In genomic region chr4:153781717-153782416, GRCh38 we compare ENCODE assay signal across 17 cellular contexts. TPM values are rescaled to one million over a fixed set of nuclear protein-coding genes. Genes with fewer than 3 reads are reported as not detected.
DNase-seq lines count a peak whose midpoint lies in the region; ATAC-seq, FAIRE-seq and TF ChIP-seq lines count a peak whose summit lies in the region.
"Had no signal": no experiment of that assay in that cellular context is flagged by ENCODE, and none has a peak within 500 bp of the region (broad histone marks: within the 10 kb centered on the region; RNA-seq: fewer than 3 reads in every experiment).

No MANE protein-coding gene starts in this region.

- 77% methylated on average over 6 of the region's 6 CpGs; no CpG with 5 or more reads in 1 of the 2 experiments for WGBS in H1 (ENCODE audit: extremely low coverage in 1 of 2, insufficient coverage in 1 of 2, insufficient read length in 1 of 2, insufficient replicate concordance in 2 of 2, low coverage in 1 of 2, low lambda C conversion rate in 2 of 2, missing lambda C conversion rate in 1 of 2), 2 experiments

- no peak overlapping the region for H3K23ac ChIP-seq in H1 (ENCODE audit: insufficient read length)

- POLR2A ChIA-PET in H1 (lab: Charles Lee; ENCODE audit: partially characterized antibody) = interaction anchor here (0.9 to 3.6 kb wide), 11 partner anchors 9 to 270 kb away, joined by 3 to 77 read pairs (median 4); partner anchors contain the start of gene SFRP2

- H4K91ac ChIP-seq in H1 (replicated peaks; ENCODE audit: insufficient read length, low read length) = no peak overlapping the region

- CTCF ChIA-PET in H1 (lab: Charles Lee; ENCODE audit: partially characterized antibody) = interaction anchor here (0.6 to 5.8 kb wide), 12 partner anchors 10 to 632 kb away, joined by 3 to 48 read pairs (median 4); no protein-coding TSS in a partner anchor

- H3K4me1 ChIP-seq in H1 (replicated peaks in 1 of 4; ENCODE audit: control insufficient read depth in 3 of 4, insufficient read depth in 4 of 4, low read length in 3 of 4) (peaks cover 0 to 15% (median 8%) of the 10 kb centered on the region in 4 experiments; a peak in 4 of 7 replicates), osteoblast (ENCODE audit: insufficient read depth, low read length) (no peaks in the 10 kb centered on the region)
- H3K4me1 ChIP-seq: SJCRH30 had no signal

- TF ChIP-seq RAD21 in H1 (IDR thresholded peaks at IDR 0.05 in 1 of 2, conservative IDR thresholded peaks at IDR 0.05 in 1 of 2; ENCODE audit: low read depth in 2 of 2, low read length in 2 of 2) = peak; percentile 12 to 17; a peak in 2 of 4 replicates

- no peak overlapping the region for H4K8ac ChIP-seq in H1 (ENCODE audit: extremely low read depth, insufficient read depth, low read length)

- no peak overlapping the region for H3K18ac ChIP-seq in H1 (ENCODE audit: extremely low read depth, low read length)

- no peak for TF ChIP-seq POLR2A in H1 (IDR thresholded peaks at IDR 0.05; ENCODE audit: control extremely low read depth in 1 of 2, low read depth in 2 of 2, low read length in 2 of 2)

- H4K20me1 ChIP-seq in H1 (replicated peaks in 1 of 2; ENCODE audit: control insufficient read depth in 1 of 2, insufficient read depth in 2 of 2, low read length in 2 of 2) (peaks cover 6 to 22% of the 10 kb centered on the region in 2 experiments), osteoblast (ENCODE audit: insufficient read depth, low read length) (no peaks in the 10 kb centered on the region)

- peak; percentile 69 for FAIRE-seq in H1 (lab: Jason Lieb, UNC)

- TF ChIP-seq CTCF in GM10266 (IDR thresholded peaks at IDR 0.05; ENCODE audit: control insufficient read depth, insufficient read depth, low read depth, missing control alignments) (no peak), H1 (IDR thresholded peaks at IDR 0.05; ENCODE audit: control extremely low read depth in 1 of 3, insufficient read depth in 1 of 3, low read depth in 1 of 3, low read length in 3 of 3) (peak in 2 of 3 experiments; percentile 28 to 43; a peak in 2 of 4 replicates), osteoblast (IDR thresholded peaks at IDR 0.05; ENCODE audit: extremely low read depth, low read depth, low read length) (no peak)

- H2BK15ac ChIP-seq in H1 (ENCODE audit: low read length) = no peak overlapping the region

- H3K4ac ChIP-seq in H1 (replicated peaks; ENCODE audit: insufficient read length, low read depth, low read length) = no peak overlapping the region

- no peak overlapping the region for H2BK5ac ChIP-seq in H1 (ENCODE audit: low read depth, low read length)

- H3K36me3 ChIP-seq in H1 (ENCODE audit: control insufficient read depth in 2 of 4, insufficient read depth in 4 of 4, low read length in 3 of 4) (peaks cover 8 to 53% (median 37%) of the 10 kb centered on the region in 4 experiments), osteoblast (ENCODE audit: insufficient read depth, low read length) (no peaks in the 10 kb centered on the region)
- H3K36me3 ChIP-seq: cardiac muscle cell, neutrophil, SJCRH30 had no signal

- no peak overlapping the region for H3K56ac ChIP-seq in H1 (replicated peaks; ENCODE audit: insufficient read length, low read depth, low read length)

- H3K27me3 ChIP-seq in H1 (replicated peaks in 1 of 4; ENCODE audit: control insufficient read depth in 3 of 4, extremely low read depth in 1 of 4, insufficient read depth in 3 of 4, low read length in 3 of 4) = no peaks in the 10 kb centered on the region
- no peaks in the 10 kb centered on the region for H3K27me3 ChIP-seq in osteoblast (ENCODE audit: insufficient read depth, low read length)
- H3K27me3 ChIP-seq: SJCRH30 had no signal

- H3K4me2 ChIP-seq in H1 (ENCODE audit: insufficient read depth in 1 of 2, low read depth in 2 of 2, low read length in 2 of 2) (peak overlapping the region in 1 of 2 experiments; percentile 39; a peak in 1 of 4 replicates), osteoblast (ENCODE audit: insufficient read depth, low read length) (no peak overlapping the region)

- TF ChIP-seq EP300 in H1 (IDR thresholded peaks at IDR 0.05; ENCODE audit: borderline replicate concordance in 1 of 2, low read depth in 2 of 2, low read length in 2 of 2) = no peak

- H3K4me3 ChIP-seq in H1 (ENCODE audit: extremely low read depth in 1 of 4, insufficient read depth in 2 of 4, low read depth in 3 of 4, low read length in 4 of 4) = no peak overlapping the region
- H3K4me3 ChIP-seq in osteoblast (ENCODE audit: insufficient read depth, low read length) = no peak overlapping the region
- H3K4me3 ChIP-seq: cardiac muscle cell, SJCRH30 had no signal

- peak overlapping the region; percentile 33 for H3K27ac ChIP-seq in H1 (ENCODE audit: low read depth, low read length)
- no peak overlapping the region for H3K27ac ChIP-seq in osteoblast (ENCODE audit: low read depth, low read length)
- H3K27ac ChIP-seq: cardiac muscle cell, neutrophil, SJCRH30 had no signal

- no peak for ATAC-seq in HG03521 (IDR thresholded peaks at IDR 0.05; ENCODE audit: unreplicated experiment)
- ATAC-seq: left cardiac atrium; stimulated activated memory B cell treated with anti-CD40 and anti-IgM and Interleukin-4, amounts not matched to agents 10 μg/mL and 1 μg/mL and 100 μg/mL, for 72 hours had no signal

- H3K9ac ChIP-seq in H1 (replicated peaks in 1 of 4; ENCODE audit: extremely low read depth in 1 of 4, low read depth in 3 of 4, low read length in 3 of 4) = no peak overlapping the region

- DNase-seq in GM10266 (ENCODE audit: extremely low spot score) (peak; percentile 2), MV-4-11 (lab: John Stamatoyannopoulos, UW) (peak; percentile 74), H1 (ENCODE audit: low read depth in 1 of 2, low spot score in 2 of 2) (no peak), osteoblast (ENCODE audit: insufficient read length, low spot score, missing footprints) (peak; percentile 75), GM19238 (ENCODE audit: insufficient read length, low spot score) (no peak), KG1 (lab: John Stamatoyannopoulos, UW) (no peak), midbrain (lab: John Stamatoyannopoulos, UW) (no peak)
- DNase-seq: activated CD4-positive, CD25-positive, alpha-beta regulatory T cell; foreskin melanocyte; left cardiac atrium; NCI-H1105 treated with DMSO at 0.1 percent for 48 hours; NCI-H69; SJCRH30 had no signal

- no peak overlapping the region for H2AK5ac ChIP-seq in H1 (ENCODE audit: low read depth, low read length)

- no peak overlapping the region for H2BK120ac ChIP-seq in H1 (replicated peaks; ENCODE audit: low read depth, low read length)

- H3K9me3 ChIP-seq in H1 (ENCODE audit: insufficient read depth in 2 of 2, low read depth in 1 of 2, low read length in 1 of 2) (0 out of 4 replicates have a peak, but pooled peaks cover 0 to 3% of the 10 kb centered on the region in 2 experiments), osteoblast (ENCODE audit: low read depth, low read length) (no peaks in the 10 kb centered on the region)
- H3K9me3 ChIP-seq: neutrophil, SJCRH30 had no signal

- H3K79me2 ChIP-seq in H1 (ENCODE audit: control insufficient read depth in 1 of 2, insufficient read depth in 2 of 2, low read length in 2 of 2) (peaks cover 3 to 35% of the 10 kb centered on the region in 2 experiments; a peak in 2 of 4 replicates), osteoblast (ENCODE audit: insufficient read depth, low read length) (no peaks in the 10 kb centered on the region)

- no peak overlapping the region for H2AFZ ChIP-seq in H1 (ENCODE audit: low read length)
- H2AFZ ChIP-seq in osteoblast (ENCODE audit: low read length) = no peak overlapping the region

- H3K14ac ChIP-seq in H1 (ENCODE audit: insufficient read length) = no peak overlapping the region

- H4K5ac ChIP-seq in H1 (ENCODE audit: insufficient read length, low read depth, low read length) = no peak overlapping the region

- H2BK12ac ChIP-seq in H1 (ENCODE audit: low read depth, low read length) = no peak overlapping the region

- H3K79me1 ChIP-seq in H1 (ENCODE audit: low read depth, low read length) = no peaks in the 10 kb centered on the region

- peaks cover 3% of the 10 kb centered on the region; the same call in 1 of the 2 replicates for H3K23me2 ChIP-seq in H1 (ENCODE audit: low read depth, low read length)

- H2BK20ac ChIP-seq in H1 (ENCODE audit: low read length) = no peak overlapping the region

TF ChIP-seq in H1, 55 proteins besides CTCF, POLR2A, EP300 and RAD21 (continues in another document):
- no peak for TF ChIP-seq KDM1A (IDR thresholded peaks at IDR 0.05; ENCODE audit: borderline replicate concordance, low read length)
- TF ChIP-seq SIX5 (IDR thresholded peaks at IDR 0.05; ENCODE audit: low read depth, low read length) = no peak
- no peak for TF ChIP-seq GABPA (IDR thresholded peaks at IDR 0.05; ENCODE audit: borderline replicate concordance, insufficient read depth, low read length)
- TF ChIP-seq GTF2F1 (IDR thresholded peaks at IDR 0.05; ENCODE audit: borderline replicate concordance, low read depth, low read length) = no peak
- no peak for TF ChIP-seq KDM4A (IDR thresholded peaks at IDR 0.05; ENCODE audit: low read depth, low read length, severe bottlenecking)
- no peak for TF ChIP-seq RNF2 (IDR thresholded peaks at IDR 0.05; ENCODE audit: borderline replicate concordance, low read depth, low read length, missing control alignments, poor library complexity, severe bottlenecking)
- TF ChIP-seq EZH2 (IDR thresholded peaks at IDR 0.05; ENCODE audit: low read depth, low read length, severe bottlenecking) = no peak
- TF ChIP-seq NRF1 (IDR thresholded peaks at IDR 0.05; ENCODE audit: low read depth, low read length) = no peak

RNA-seq across cellular contexts. Expression of gene SFRP2, which starts 7.0 kb away (rescaled TPM):
- total RNA-seq in H1 (2021; fragmentation: NEBNext Ultra II Directional; extraction: Animal tissue kit (Norgen Biotek cat#: 25700)) = 342 and 354 TPM in 2 replicates
- polyA plus RNA-seq in H1 (2011; rRNA removed) = 108 and 177 TPM in 2 replicates
- 73.3 TPM for polyA plus RNA-seq in H1 (2011; cell fraction: cytosol; rRNA removed)
- 124 TPM for polyA plus RNA-seq in H1 (2011; cell fraction: nucleus; rRNA removed)
- polyA plus RNA-seq in H1 (2012, experiment 1 of 2) = 338 to 388 TPM (median 363 TPM) in 4 replicates
- 372 TPM for polyA plus RNA-seq in H1 (2012, experiment 2 of 2)
- polyA plus RNA-seq in H1 (2013, experiment 1 of 2) = 748 TPM
- 812 TPM for polyA plus RNA-seq in H1 (2013, experiment 2 of 2)
- polyA minus RNA-seq in H1 (2011; rRNA and poly(A)+ RNA removed) = 54.6 and 56.4 TPM in 2 replicates
- 119 TPM for polyA minus RNA-seq in H1 (2011; cell fraction: cytosol; rRNA and poly(A)+ RNA removed)
- polyA minus RNA-seq in H1 (2011; cell fraction: nucleus; rRNA and poly(A)+ RNA removed) = 63.1 TPM
- 0.29 TPM in 1 of 2 replicates, not detected in the other for total RNA-seq in osteoblast
- total RNA-seq: SJCRH30 had no signal

RNA-seq across cellular contexts. Expression of gene RNF175, which starts 22.0 kb away (rescaled TPM):
- total RNA-seq in H1 (2021; fragmentation: NEBNext Ultra II Directional; extraction: Animal tissue kit (Norgen Biotek cat#: 25700)) = 7.3 and 7.9 TPM in 2 replicates
- 4.7 and 9.8 TPM in 2 replicates for polyA plus RNA-seq in H1 (2011; rRNA removed)
- polyA plus RNA-seq in H1 (2011; cell fraction: cytosol; rRNA removed) = 7.9 TPM
- polyA plus RNA-seq in H1 (2011; cell fraction: nucleus; rRNA removed) = 8.2 TPM
- 7.0 to 11.4 TPM (median 7.5 TPM) in 4 replicates for polyA plus RNA-seq in H1 (2012, experiment 1 of 2)
- polyA plus RNA-seq in H1 (2012, experiment 2 of 2) = 3.4 TPM
- polyA plus RNA-seq in H1 (2013, experiment 1 of 2) = 5.1 TPM
- polyA plus RNA-seq in H1 (2013, experiment 2 of 2) = 4.8 TPM
- polyA minus RNA-seq in H1 (2011; rRNA and poly(A)+ RNA removed) = 17.9 and 20.3 TPM in 2 replicates
- polyA minus RNA-seq in H1 (2011; cell fraction: cytosol; rRNA and poly(A)+ RNA removed) = 7.5 TPM
- polyA minus RNA-seq in H1 (2011; cell fraction: nucleus; rRNA and poly(A)+ RNA removed) = 29.8 TPM
- under 0.01 TPM in 2 replicates for total RNA-seq in osteoblast
- total RNA-seq: SJCRH30 had no signal

Comparison
In these comparisons a context has a peak if more than half of its experiments do, and no peak if none do; other contexts are left out.
1. DNase-seq: peak in GM10266 (single experiment), MV-4-11 (single experiment) and osteoblast (single experiment); none in H1 (0 of 2), GM19238 (single experiment), KG1 (single experiment) and midbrain (single experiment).
2. CTCF ChIP-seq: peak in H1 (2 of 3); none in GM10266 (single experiment) and osteoblast (single experiment).
3. RNA of gene SFRP2, which starts 7.0 kb away (total RNA-seq): 342 to 354 TPM in H1; 0.29 TPM in osteoblast; every median in the first group is over 100 times any median in the second.